1 cellular context compared by ENCODE assay signal in the genomic region with DNA sequence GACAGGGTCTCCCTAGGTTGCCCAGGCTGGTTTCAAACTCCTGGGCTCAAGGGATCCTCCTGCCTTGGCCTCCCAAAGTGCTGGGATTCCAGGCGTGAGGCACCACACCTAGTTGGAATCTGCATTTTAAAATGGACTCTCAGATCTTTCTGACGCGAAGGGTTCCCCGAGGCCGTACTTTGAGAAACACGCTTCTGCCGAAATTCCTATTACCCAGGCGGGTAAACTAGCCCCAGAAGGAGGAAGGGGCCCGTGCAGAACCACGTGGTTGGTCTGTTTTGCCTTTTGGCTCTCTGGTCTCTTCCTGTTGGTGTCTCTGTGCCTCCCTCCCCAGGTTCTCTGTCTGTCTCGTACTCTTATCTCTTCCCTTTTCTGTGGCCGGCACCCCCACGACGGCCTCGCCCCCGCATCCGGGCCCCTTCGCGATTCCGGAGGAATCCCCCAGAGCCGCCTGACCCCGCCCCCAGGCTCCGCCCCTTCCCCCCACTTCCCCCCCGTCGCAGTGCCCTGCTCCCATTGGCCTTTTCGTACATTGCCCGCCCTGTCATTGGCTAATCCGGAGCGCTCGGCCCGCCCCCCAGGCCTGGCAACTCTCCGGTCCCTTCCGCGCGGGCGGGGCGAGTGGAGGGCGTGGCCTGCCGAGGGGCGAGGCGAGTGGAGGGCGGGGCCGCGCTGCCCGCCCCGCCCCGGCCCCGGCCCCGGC.
TF ChIP-seq lines count a peak whose summit lies in the region.

A gene (plus strand): TSS at position 689 of the 703 bp plus-strand sequence. CDS start 12,354 bp downstream, outside the sequence.

TF ChIP-seq in K562, 482 proteins besides CTCF, POLR2A, EP300 and RAD21 (continued from another document and continues in another):
- TF ChIP-seq, protein P1, sequence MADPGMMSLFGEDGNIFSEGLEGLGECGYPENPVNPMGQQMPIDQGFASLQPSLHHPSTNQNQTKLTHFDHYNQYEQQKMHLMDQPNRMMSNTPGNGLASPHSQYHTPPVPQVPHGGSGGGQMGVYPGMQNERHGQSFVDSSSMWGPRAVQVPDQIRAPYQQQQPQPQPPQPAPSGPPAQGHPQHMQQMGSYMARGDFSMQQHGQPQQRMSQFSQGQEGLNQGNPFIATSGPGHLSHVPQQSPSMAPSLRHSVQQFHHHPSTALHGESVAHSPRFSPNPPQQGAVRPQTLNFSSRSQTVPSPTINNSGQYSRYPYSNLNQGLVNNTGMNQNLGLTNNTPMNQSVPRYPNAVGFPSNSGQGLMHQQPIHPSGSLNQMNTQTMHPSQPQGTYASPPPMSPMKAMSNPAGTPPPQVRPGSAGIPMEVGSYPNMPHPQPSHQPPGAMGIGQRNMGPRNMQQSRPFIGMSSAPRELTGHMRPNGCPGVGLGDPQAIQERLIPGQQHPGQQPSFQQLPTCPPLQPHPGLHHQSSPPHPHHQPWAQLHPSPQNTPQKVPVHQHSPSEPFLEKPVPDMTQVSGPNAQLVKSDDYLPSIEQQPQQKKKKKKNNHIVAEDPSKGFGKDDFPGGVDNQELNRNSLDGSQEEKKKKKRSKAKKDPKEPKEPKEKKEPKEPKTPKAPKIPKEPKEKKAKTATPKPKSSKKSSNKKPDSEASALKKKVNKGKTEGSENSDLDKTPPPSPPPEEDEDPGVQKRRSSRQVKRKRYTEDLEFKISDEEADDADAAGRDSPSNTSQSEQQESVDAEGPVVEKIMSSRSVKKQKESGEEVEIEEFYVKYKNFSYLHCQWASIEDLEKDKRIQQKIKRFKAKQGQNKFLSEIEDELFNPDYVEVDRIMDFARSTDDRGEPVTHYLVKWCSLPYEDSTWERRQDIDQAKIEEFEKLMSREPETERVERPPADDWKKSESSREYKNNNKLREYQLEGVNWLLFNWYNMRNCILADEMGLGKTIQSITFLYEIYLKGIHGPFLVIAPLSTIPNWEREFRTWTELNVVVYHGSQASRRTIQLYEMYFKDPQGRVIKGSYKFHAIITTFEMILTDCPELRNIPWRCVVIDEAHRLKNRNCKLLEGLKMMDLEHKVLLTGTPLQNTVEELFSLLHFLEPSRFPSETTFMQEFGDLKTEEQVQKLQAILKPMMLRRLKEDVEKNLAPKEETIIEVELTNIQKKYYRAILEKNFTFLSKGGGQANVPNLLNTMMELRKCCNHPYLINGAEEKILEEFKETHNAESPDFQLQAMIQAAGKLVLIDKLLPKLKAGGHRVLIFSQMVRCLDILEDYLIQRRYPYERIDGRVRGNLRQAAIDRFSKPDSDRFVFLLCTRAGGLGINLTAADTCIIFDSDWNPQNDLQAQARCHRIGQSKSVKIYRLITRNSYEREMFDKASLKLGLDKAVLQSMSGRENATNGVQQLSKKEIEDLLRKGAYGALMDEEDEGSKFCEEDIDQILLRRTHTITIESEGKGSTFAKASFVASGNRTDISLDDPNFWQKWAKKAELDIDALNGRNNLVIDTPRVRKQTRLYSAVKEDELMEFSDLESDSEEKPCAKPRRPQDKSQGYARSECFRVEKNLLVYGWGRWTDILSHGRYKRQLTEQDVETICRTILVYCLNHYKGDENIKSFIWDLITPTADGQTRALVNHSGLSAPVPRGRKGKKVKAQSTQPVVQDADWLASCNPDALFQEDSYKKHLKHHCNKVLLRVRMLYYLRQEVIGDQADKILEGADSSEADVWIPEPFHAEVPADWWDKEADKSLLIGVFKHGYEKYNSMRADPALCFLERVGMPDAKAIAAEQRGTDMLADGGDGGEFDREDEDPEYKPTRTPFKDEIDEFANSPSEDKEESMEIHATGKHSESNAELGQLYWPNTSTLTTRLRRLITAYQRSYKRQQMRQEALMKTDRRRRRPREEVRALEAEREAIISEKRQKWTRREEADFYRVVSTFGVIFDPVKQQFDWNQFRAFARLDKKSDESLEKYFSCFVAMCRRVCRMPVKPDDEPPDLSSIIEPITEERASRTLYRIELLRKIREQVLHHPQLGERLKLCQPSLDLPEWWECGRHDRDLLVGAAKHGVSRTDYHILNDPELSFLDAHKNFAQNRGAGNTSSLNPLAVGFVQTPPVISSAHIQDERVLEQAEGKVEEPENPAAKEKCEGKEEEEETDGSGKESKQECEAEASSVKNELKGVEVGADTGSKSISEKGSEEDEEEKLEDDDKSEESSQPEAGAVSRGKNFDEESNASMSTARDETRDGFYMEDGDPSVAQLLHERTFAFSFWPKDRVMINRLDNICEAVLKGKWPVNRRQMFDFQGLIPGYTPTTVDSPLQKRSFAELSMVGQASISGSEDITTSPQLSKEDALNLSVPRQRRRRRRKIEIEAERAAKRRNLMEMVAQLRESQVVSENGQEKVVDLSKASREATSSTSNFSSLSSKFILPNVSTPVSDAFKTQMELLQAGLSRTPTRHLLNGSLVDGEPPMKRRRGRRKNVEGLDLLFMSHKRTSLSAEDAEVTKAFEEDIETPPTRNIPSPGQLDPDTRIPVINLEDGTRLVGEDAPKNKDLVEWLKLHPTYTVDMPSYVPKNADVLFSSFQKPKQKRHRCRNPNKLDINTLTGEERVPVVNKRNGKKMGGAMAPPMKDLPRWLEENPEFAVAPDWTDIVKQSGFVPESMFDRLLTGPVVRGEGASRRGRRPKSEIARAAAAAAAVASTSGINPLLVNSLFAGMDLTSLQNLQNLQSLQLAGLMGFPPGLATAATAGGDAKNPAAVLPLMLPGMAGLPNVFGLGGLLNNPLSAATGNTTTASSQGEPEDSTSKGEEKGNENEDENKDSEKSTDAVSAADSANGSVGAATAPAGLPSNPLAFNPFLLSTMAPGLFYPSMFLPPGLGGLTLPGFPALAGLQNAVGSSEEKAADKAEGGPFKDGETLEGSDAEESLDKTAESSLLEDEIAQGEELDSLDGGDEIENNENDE (IDR thresholded peaks at IDR 0.05; ENCODE audit: low read depth, low read length) = no peak
- 0 out of 4 replicates have a peak, but pooled peaks of 1 of the 2 experiments have one; percentile 14 for TF ChIP-seq FOXA3 (CRISPR knock-in tag; conservative IDR thresholded peaks at IDR 0.05 in 1 of 2, IDR thresholded peaks at IDR 0.05 in 1 of 2)
- peak; percentile 81 for TF ChIP-seq L3MBTL2 (IDR thresholded peaks at IDR 0.05)
- TF ChIP-seq, protein P2, sequence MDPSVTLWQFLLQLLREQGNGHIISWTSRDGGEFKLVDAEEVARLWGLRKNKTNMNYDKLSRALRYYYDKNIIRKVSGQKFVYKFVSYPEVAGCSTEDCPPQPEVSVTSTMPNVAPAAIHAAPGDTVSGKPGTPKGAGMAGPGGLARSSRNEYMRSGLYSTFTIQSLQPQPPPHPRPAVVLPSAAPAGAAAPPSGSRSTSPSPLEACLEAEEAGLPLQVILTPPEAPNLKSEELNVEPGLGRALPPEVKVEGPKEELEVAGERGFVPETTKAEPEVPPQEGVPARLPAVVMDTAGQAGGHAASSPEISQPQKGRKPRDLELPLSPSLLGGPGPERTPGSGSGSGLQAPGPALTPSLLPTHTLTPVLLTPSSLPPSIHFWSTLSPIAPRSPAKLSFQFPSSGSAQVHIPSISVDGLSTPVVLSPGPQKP (CRISPR knock-in tag; IDR thresholded peaks at IDR 0.05) = no peak
- TF ChIP-seq ZNF699 (CRISPR knock-in tag; IDR thresholded peaks at IDR 0.05; ENCODE audit: insufficient replicate concordance) = no peak
- peak; percentile 74 for TF ChIP-seq NCOR1 (IDR thresholded peaks at IDR 0.05)
- peak; percentile 62 for TF ChIP-seq CHD2 (IDR thresholded peaks at IDR 0.05; ENCODE audit: low read depth, low read length)
- no peak for TF ChIP-seq CHCHD3 (CRISPR knock-in tag; IDR thresholded peaks at IDR 0.05)
- no peak for TF ChIP-seq LARP7 (IDR thresholded peaks at IDR 0.05)
- no peak for TF ChIP-seq ARID2 (IDR thresholded peaks at IDR 0.05)
- TF ChIP-seq HMGN3 (IDR thresholded peaks at IDR 0.05; ENCODE audit: borderline replicate concordance, extremely low read depth, insufficient read length, low read depth, low read length) = peak; percentile 59
- TF ChIP-seq ZNF134 (CRISPR knock-in tag; conservative IDR thresholded peaks at IDR 0.05) = no peak
- TF ChIP-seq PHB (CRISPR knock-in tag; IDR thresholded peaks at IDR 0.05) = no peak
- no peak for TF ChIP-seq HOXB6 (CRISPR knock-in tag; IDR thresholded peaks at IDR 0.05; ENCODE audit: borderline replicate concordance)
- no peak for TF ChIP-seq NCOA4 (IDR thresholded peaks at IDR 0.05; ENCODE audit: partially characterized antibody)
- TF ChIP-seq RUNX1 (IDR thresholded peaks at IDR 0.05; ENCODE audit: low read depth) = no peak
- TF ChIP-seq NR2F6 (CRISPR knock-in tag; IDR thresholded peaks at IDR 0.05) = no peak
- no peak for TF ChIP-seq ZNF12 (CRISPR knock-in tag; IDR thresholded peaks at IDR 0.05)
- TF ChIP-seq, protein P3, sequence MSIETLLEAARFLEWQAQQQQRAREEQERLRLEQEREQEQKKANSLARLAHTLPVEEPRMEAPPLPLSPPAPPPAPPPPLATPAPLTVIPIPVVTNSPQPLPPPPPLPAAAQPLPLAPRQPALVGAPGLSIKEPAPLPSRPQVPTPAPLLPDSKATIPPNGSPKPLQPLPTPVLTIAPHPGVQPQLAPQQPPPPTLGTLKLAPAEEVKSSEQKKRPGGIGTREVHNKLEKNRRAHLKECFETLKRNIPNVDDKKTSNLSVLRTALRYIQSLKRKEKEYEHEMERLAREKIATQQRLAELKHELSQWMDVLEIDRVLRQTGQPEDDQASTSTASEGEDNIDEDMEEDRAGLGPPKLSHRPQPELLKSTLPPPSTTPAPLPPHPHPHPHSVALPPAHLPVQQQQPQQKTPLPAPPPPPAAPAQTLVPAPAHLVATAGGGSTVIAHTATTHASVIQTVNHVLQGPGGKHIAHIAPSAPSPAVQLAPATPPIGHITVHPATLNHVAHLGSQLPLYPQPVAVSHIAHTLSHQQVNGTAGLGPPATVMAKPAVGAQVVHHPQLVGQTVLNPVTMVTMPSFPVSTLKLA (conservative IDR thresholded peaks at IDR 0.05) = peak; percentile 98
- no peak for TF ChIP-seq NR2C2 (CRISPR knock-in tag; IDR thresholded peaks at IDR 0.05)
- TF ChIP-seq NR2C2 (tag; IDR thresholded peaks at IDR 0.05) = peak; percentile 30; the same call in 1 of the 2 replicates
- no peak for TF ChIP-seq KLF1 (tag; IDR thresholded peaks at IDR 0.05)
- no peak for TF ChIP-seq NFATC3 (IDR thresholded peaks at IDR 0.05)
- TF ChIP-seq POLR2AphosphoS2 (IDR thresholded peaks at IDR 0.05; ENCODE audit: low read length) = no peak
- TF ChIP-seq ZC3H8 (IDR thresholded peaks at IDR 0.05) = no peak
- TF ChIP-seq BRF1 (IDR thresholded peaks at IDR 0.05; ENCODE audit: borderline replicate concordance, extremely low read depth, insufficient read length) = no peak
- TF ChIP-seq PRPF4 (IDR thresholded peaks at IDR 0.05; ENCODE audit: insufficient read depth, low read depth, low read length, poor library complexity, severe bottlenecking) = no peak
- TF ChIP-seq TAF9B (IDR thresholded peaks at IDR 0.05; ENCODE audit: partially characterized antibody) = no peak
- no peak for TF ChIP-seq CAMTA2 (CRISPR knock-in tag; conservative IDR thresholded peaks at IDR 0.05)
- TF ChIP-seq, protein P4, sequence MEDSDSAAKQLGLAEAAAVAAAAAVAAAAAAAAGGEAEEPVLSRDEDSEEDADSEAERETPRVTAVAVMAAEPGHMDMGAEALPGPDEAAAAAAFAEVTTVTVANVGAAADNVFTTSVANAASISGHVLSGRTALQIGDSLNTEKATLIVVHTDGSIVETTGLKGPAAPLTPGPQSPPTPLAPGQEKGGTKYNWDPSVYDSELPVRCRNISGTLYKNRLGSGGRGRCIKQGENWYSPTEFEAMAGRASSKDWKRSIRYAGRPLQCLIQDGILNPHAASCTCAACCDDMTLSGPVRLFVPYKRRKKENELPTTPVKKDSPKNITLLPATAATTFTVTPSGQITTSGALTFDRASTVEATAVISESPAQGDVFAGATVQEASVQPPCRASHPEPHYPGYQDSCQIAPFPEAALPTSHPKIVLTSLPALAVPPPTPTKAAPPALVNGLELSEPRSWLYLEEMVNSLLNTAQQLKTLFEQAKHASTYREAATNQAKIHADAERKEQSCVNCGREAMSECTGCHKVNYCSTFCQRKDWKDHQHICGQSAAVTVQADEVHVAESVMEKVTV (CRISPR knock-in tag; IDR thresholded peaks at IDR 0.05) = no peak
- TF ChIP-seq ZNF133 (CRISPR knock-in tag; IDR thresholded peaks at IDR 0.05) = no peak
- TF ChIP-seq, protein P5, sequence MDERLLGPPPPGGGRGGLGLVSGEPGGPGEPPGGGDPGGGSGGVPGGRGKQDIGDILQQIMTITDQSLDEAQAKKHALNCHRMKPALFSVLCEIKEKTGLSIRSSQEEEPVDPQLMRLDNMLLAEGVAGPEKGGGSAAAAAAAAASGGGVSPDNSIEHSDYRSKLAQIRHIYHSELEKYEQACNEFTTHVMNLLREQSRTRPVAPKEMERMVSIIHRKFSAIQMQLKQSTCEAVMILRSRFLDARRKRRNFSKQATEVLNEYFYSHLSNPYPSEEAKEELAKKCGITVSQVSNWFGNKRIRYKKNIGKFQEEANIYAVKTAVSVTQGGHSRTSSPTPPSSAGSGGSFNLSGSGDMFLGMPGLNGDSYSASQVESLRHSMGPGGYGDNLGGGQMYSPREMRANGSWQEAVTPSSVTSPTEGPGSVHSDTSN (CRISPR knock-in tag; IDR thresholded peaks at IDR 0.05; ENCODE audit: low read depth) = no peak
- TF ChIP-seq, protein P5 (tag; conservative IDR thresholded peaks at IDR 0.05; ENCODE audit: low read depth) = no peak
- TF ChIP-seq ZSCAN32 (CRISPR knock-in tag; IDR thresholded peaks at IDR 0.05) = no peak
- no peak for TF ChIP-seq ZNF764 (CRISPR knock-in tag; IDR thresholded peaks at IDR 0.05; ENCODE audit: low read depth)
- TF ChIP-seq, protein P6, sequence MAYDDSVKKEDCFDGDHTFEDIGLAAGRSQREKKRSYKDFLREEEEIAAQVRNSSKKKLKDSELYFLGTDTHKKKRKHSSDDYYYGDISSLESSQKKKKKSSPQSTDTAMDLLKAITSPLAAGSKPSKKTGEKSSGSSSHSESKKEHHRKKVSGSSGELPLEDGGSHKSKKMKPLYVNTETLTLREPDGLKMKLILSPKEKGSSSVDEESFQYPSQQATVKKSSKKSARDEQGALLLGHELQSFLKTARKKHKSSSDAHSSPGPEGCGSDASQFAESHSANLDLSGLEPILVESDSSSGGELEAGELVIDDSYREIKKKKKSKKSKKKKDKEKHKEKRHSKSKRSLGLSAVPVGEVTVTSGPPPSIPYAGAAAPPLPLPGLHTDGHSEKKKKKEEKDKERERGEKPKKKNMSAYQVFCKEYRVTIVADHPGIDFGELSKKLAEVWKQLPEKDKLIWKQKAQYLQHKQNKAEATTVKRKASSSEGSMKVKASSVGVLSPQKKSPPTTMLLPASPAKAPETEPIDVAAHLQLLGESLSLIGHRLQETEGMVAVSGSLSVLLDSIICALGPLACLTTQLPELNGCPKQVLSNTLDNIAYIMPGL (CRISPR knock-in tag; IDR thresholded peaks at IDR 0.05) = no peak
- no peak for TF ChIP-seq BRD4 (IDR thresholded peaks at IDR 0.05)
- no peak for TF ChIP-seq ZKSCAN3 (CRISPR knock-in tag; IDR thresholded peaks at IDR 0.05)
